Comparison of ENCODE assay signal across 30 cellular contexts in genomic region chr17:8946071-8946470, GRCh38. TPM values are rescaled to one million over a fixed set of nuclear protein-coding genes. Genes with fewer than 3 reads are reported as not detected.
A peak's percentile ranks its signal among the peaks of the same experiment; 100 is the strongest.
DNase-seq lines count a peak whose midpoint lies in the region; ATAC-seq, FAIRE-seq and TF ChIP-seq lines count a peak whose summit lies in the region.
"Had no signal": no experiment of that assay in that cellular context is flagged by ENCODE, and none has a peak within 500 bp of the region (broad histone marks: within the 10 kb centered on the region; RNA-seq: fewer than 3 reads in every experiment).

No MANE protein-coding gene starts in this region.

- H3K27me3 Mint-ChIP-seq in IgD-negative memory B cell (no peaks in the 10 kb centered on the region), memory B cell (no peaks in the 10 kb centered on the region)

- peak overlapping the region in 1 of 4 donors; percentile 14 for H3K4me3 Mint-ChIP-seq in IgD-negative memory B cell
- H3K4me3 Mint-ChIP-seq in memory B cell: no peak overlapping the region
- H3K4me3 Mint-ChIP-seq: neural progenitor cell had no signal

- DNase-seq in HepG2 (ENCODE audit: low spot score) (no peak), right lobe of liver (no peak), memory B cell (ENCODE audit: low spot score in 2 of 2) (no peak), A673 (ENCODE audit: low spot score) (no peak), kidney (no peak), NCI-H2196 (lab: John Stamatoyannopoulos, UW; ENCODE audit: unreplicated experiment) (no peak)
- DNase-seq: activated CD4-positive, alpha-beta T cell treated with anti-CD3 and anti-CD28 coated beads, Interleukin-2, amount 50 U/mL, for 4 hours; activated CD8-positive, alpha-beta memory T cell treated with anti-CD3 and anti-CD28 coated beads, Interleukin-2, amount 50 U/mL, for 4 hours; effector memory CD4-positive, alpha-beta T cell; hippocampal formation; KBM-7; left cardiac atrium; NCI-H1092; NCI-H1694 treated with DMSO at 0.1 percent for 48 hours; NCI-H2171; NCI-H510A treated with DMSO at 0.1 percent for 48 hours; RPMI8226; stimulated activated CD4-positive, alpha-beta T cell treated with anti-CD3 and anti-CD28 coated beads, Interleukin-1b, Interleukin-23, amount 100 ng/mL, for 48 hours; tibial artery had no signal

- TF ChIP-seq EP300 in HepG2 (IDR thresholded peaks at IDR 0.05; ENCODE audit: low read depth in 2 of 2, low read length in 2 of 2) (no peak), HepG2 (CRISPR knock-in tag; IDR thresholded peaks at IDR 0.05; ENCODE audit: borderline replicate concordance) (no peak)

- TF ChIP-seq CTCF in HepG2 (CRISPR knock-in tag; IDR thresholded peaks at IDR 0.05) (no peak), right lobe of liver (IDR thresholded peaks at IDR 0.05) (no peak), A673 (conservative IDR thresholded peaks at IDR 0.05; ENCODE audit: low read depth, low read length) (no peak), kidney (IDR thresholded peaks at IDR 0.05; ENCODE audit: borderline replicate concordance, extremely low read depth, insufficient read depth) (no peak)

- POLR2A ChIA-PET in HepG2 (lab: Yijun Ruan, JAX): no interaction called here
- POLR2A ChIA-PET in A673 (lab: Charles Lee; ENCODE audit: low non-redundant PET): no interaction called here

- no peak overlapping the region for H2AFZ ChIP-seq in HepG2 (ENCODE audit: low read length)
- H2AFZ ChIP-seq: neural progenitor cell had no signal

- H3K4me1 Mint-ChIP-seq in IgD-negative memory B cell: peaks cover 34 to 67% (median 55%) of the 10 kb centered on the region in 3 donors
- H3K4me1 Mint-ChIP-seq in memory B cell: peaks cover 48% of the 10 kb centered on the region

- in situ Hi-C loops in HepG2 (cut with HindIII; ENCODE audit: extremely low pct_ligation_motif_present, low pct_unique_long_range_greater_than_20kb): no loop called here

- H3K9me3 Mint-ChIP-seq in IgD-negative memory B cell: peaks cover 0 to 2% (median 0%) of the 10 kb centered on the region in 3 donors
- peaks cover 5% of the 10 kb centered on the region for H3K9me3 Mint-ChIP-seq in memory B cell

- no peaks in the 10 kb centered on the region for H4K20me1 ChIP-seq in HepG2 (ENCODE audit: insufficient read depth, low read length)

- no peaks in the 10 kb centered on the region for H3K9me3 ChIP-seq in HepG2 (ENCODE audit: low read length)
- no peaks in the 10 kb centered on the region for H3K9me3 ChIP-seq in right lobe of liver
- no peaks in the 10 kb centered on the region for H3K9me3 ChIP-seq in A673 (ENCODE audit: low read depth, low read length, poor library complexity, severe bottlenecking)
- peaks cover 0 to 5% of the 10 kb centered on the region in 2 donors for H3K9me3 ChIP-seq in kidney (ENCODE audit: control insufficient read depth in 1 of 2, low read length in 2 of 2)
- H3K9me3 ChIP-seq: right atrium auricular region, SJSA1, vagina had no signal

- peak overlapping the region in 2 of 3 donors; percentile 33 to 74 for H3K27ac Mint-ChIP-seq in IgD-negative memory B cell
- H3K27ac Mint-ChIP-seq in memory B cell: peak overlapping the region; percentile 56
- H3K27ac Mint-ChIP-seq: neural progenitor cell had no signal

- H3K27me3 ChIP-seq in HepG2 (ENCODE audit: control insufficient read depth in 1 of 2, insufficient read depth in 2 of 2, low read length in 2 of 2) (peaks cover 2 to 27% of the 10 kb centered on the region in 2 experiments; a peak in 4 of 5 replicates), right lobe of liver (no peaks in the 10 kb centered on the region), A673 (replicated peaks; ENCODE audit: insufficient read depth, low read depth, low read length, poor library complexity) (peaks cover 16% of the 10 kb centered on the region)
- H3K27me3 ChIP-seq: BLaER1 treated with 17β-estradiol and CSF1 and Interleukin-3, amounts not matched to agents 10 nM and 100 nM; right atrium auricular region; SJSA1; vagina had no signal

- no peak overlapping the region for H3K27ac ChIP-seq in HepG2 (ENCODE audit: extremely low read length, insufficient read depth, low read length)
- H3K27ac ChIP-seq in right lobe of liver: no peak overlapping the region
- H3K27ac ChIP-seq in A673 (ENCODE audit: low read depth, low read length, poor library complexity, severe bottlenecking): no peak overlapping the region
- H3K27ac ChIP-seq in kidney (ENCODE audit: low read depth in 2 of 2, low read length in 2 of 2): no peak overlapping the region
- H3K27ac ChIP-seq: neural progenitor cell, right atrium auricular region, SJSA1, tibial artery, vagina had no signal

- BruUV-seq in HepG2 (replicated peaks; lab: Mats Ljungman, UMichigan): no TSS peak
- no TSS peak for BruUV-seq in A673 (replicated peaks; lab: Mats Ljungman, UMichigan)

- no peak for TF ChIP-seq POLR2A in HepG2 (IDR thresholded peaks at IDR 0.05; ENCODE audit: insufficient read depth in 1 of 2, low read depth in 2 of 2, low read length in 2 of 2)
- TF ChIP-seq POLR2A in right lobe of liver (IDR thresholded peaks at IDR 0.05): no peak

- no peak for ATAC-seq in HepG2
- no peak for ATAC-seq in right lobe of liver
- no peak for ATAC-seq in memory B cell (ENCODE audit: low read depth)
- ATAC-seq: left cardiac atrium had no signal

- H3K9ac ChIP-seq in HepG2 (ENCODE audit: insufficient read depth, low read depth, low read length): no peak overlapping the region
- no peak overlapping the region for H3K9ac ChIP-seq in kidney (ENCODE audit: low read length in 2 of 2)
- H3K9ac ChIP-seq: neural progenitor cell had no signal

- FAIRE-seq in HepG2 (lab: Jason Lieb, UNC) (no peak), kidney (lab: Jason Lieb, UNC) (no peak)
- FAIRE-seq: GM18507, H1 had no signal

- H3K4me2 ChIP-seq in HepG2 (ENCODE audit: low read depth, low read length): no peak overlapping the region
- H3K4me2 ChIP-seq: neural progenitor cell had no signal

- intact Hi-C loops in HepG2 (cut with micrococcal nuclease; ENCODE audit: unreplicated experiment): no loop called here
- intact Hi-C loops in right lobe of liver (cut with DNase I): no loop called here
- intact Hi-C loops in A673 (cut with micrococcal nuclease; ENCODE audit: unreplicated experiment): no loop called here
- intact Hi-C loops in kidney (cut with DNase I): no loop called here

- H3K4me1 ChIP-seq in HepG2 (ENCODE audit: insufficient read depth, low read length): no peaks in the 10 kb centered on the region
- H3K4me1 ChIP-seq in right lobe of liver: no peaks in the 10 kb centered on the region
- no peaks in the 10 kb centered on the region for H3K4me1 ChIP-seq in A673 (ENCODE audit: insufficient read depth, low read length, poor library complexity, severe bottlenecking)
- H3K4me1 ChIP-seq in kidney (ENCODE audit: control insufficient read depth in 1 of 2, insufficient read depth in 1 of 2, low read depth in 1 of 2, low read length in 2 of 2): no peaks in the 10 kb centered on the region
- H3K4me1 ChIP-seq: neural progenitor cell, right atrium auricular region, tibial artery, vagina had no signal

- CTCF ChIA-PET in HepG2 (lab: Yijun Ruan, JAX; ENCODE audit: low intra/inter-chr PET ratio, low total read pairs): no interaction called here
- CTCF ChIA-PET in A673 (lab: Charles Lee): no interaction called here

- WGBS in HepG2 (ENCODE audit: low lambda C conversion rate): 2% methylated on average over 8 of the region's 8 CpGs
- WGBS in right lobe of liver (ENCODE audit: insufficient coverage, low coverage, low lambda C conversion rate, missing lambda C conversion rate): 64% methylated on average over 6 of the region's 8 CpGs

- peaks cover 17% of the 10 kb centered on the region for H3K36me3 Mint-ChIP-seq in IgD-negative memory B cell
- peaks cover 36% of the 10 kb centered on the region for H3K36me3 Mint-ChIP-seq in memory B cell
- H3K36me3 Mint-ChIP-seq: neural progenitor cell had no signal

- H3K36me3 ChIP-seq in HepG2 (replicated peaks in 1 of 2; ENCODE audit: control insufficient read depth in 1 of 2, insufficient read depth in 2 of 2, low read length in 2 of 2): no peaks in the 10 kb centered on the region
- H3K36me3 ChIP-seq in right lobe of liver: no peaks in the 10 kb centered on the region
- no peaks in the 10 kb centered on the region for H3K36me3 ChIP-seq in A673 (ENCODE audit: insufficient read depth, low read length, poor library complexity, severe bottlenecking)
- no peaks in the 10 kb centered on the region for H3K36me3 ChIP-seq in kidney (ENCODE audit: control insufficient read depth in 1 of 2, insufficient read depth in 2 of 2, low read length in 2 of 2)
- H3K36me3 ChIP-seq: neural progenitor cell, right atrium auricular region, SJSA1, tibial artery, vagina had no signal

- no peak overlapping the region for H3K4me3 ChIP-seq in HepG2 (replicated peaks in 1 of 3; ENCODE audit: insufficient read depth in 1 of 3, low read depth in 2 of 3, low read length in 3 of 3)
- H3K4me3 ChIP-seq in right lobe of liver: no peak overlapping the region
- no peak overlapping the region for H3K4me3 ChIP-seq in A673 (ENCODE audit: low read depth, low read length, poor library complexity, severe bottlenecking)
- no peak overlapping the region for H3K4me3 ChIP-seq in kidney (ENCODE audit: low read length in 2 of 2)
- H3K4me3 ChIP-seq: BLaER1 treated with 17β-estradiol and CSF1 and Interleukin-3, amounts not matched to agents 10 nM and 100 nM; coronary artery; neural progenitor cell; right atrium auricular region; SJSA1; tibial artery; vagina had no signal

- no peak for TF ChIP-seq RAD21 in HepG2 (CRISPR knock-in tag; IDR thresholded peaks at IDR 0.05)

- H3K79me2 ChIP-seq in HepG2 (ENCODE audit: insufficient read depth, low read length): no peaks in the 10 kb centered on the region

RNA-seq across cellular contexts. Expression of gene PIK3R5, which starts 19.4 kb away (rescaled TPM):
- total RNA-seq in HepG2 (2016; rRNA removed; fragmentation: Illumina TruSeq; extraction: Trizol): not detected in 2 replicates
- total RNA-seq in HepG2 (2016; cell fraction: cytosol; rRNA removed; fragmentation: Illumina TruSeq; extraction: Trizol; ENCODE audit: low read depth): not detected in 2 replicates
- total RNA-seq in HepG2 (2016; cell fraction: insoluble cytoplasmic fraction; rRNA removed; fragmentation: Illumina TruSeq; extraction: Trizol): not detected in 2 replicates
- not detected in 2 replicates for total RNA-seq in HepG2 (2016; cell fraction: membrane; rRNA removed; fragmentation: Illumina TruSeq; extraction: Trizol)
- not detected in 2 replicates for total RNA-seq in HepG2 (2016; cell fraction: nucleus; rRNA removed; fragmentation: Illumina TruSeq; extraction: Trizol)
- not detected in 2 replicates for polyA plus RNA-seq in HepG2 (2011; rRNA removed)
- not detected in 2 replicates for polyA plus RNA-seq in HepG2 (2011; cell fraction: cytosol; rRNA removed)
- 0.09 TPM in 1 of 2 replicates, not detected in the other for polyA plus RNA-seq in HepG2 (2011; cell fraction: nucleus; rRNA removed)
- not detected in 2 replicates for polyA plus RNA-seq in HepG2 (2012)
- not detected in 2 replicates for polyA plus RNA-seq in HepG2 (2016; cell fraction: cytosol; fragmentation: Illumina TruSeq; extraction: Trizol; ENCODE audit: low read depth)
- not detected in 2 replicates for polyA plus RNA-seq in HepG2 (2016; cell fraction: insoluble cytoplasmic fraction; fragmentation: Illumina TruSeq; extraction: Trizol; ENCODE audit: low read depth)
- polyA plus RNA-seq in HepG2 (2016; cell fraction: membrane; fragmentation: Illumina TruSeq; extraction: Trizol; ENCODE audit: low read depth): not detected in 2 replicates
- not detected in 2 replicates for polyA plus RNA-seq in HepG2 (2016; cell fraction: nucleus; fragmentation: Illumina TruSeq; extraction: Trizol; ENCODE audit: insufficient read depth, low read depth)
- 0.19 TPM in 1 of 2 replicates, not detected in the other for polyA minus RNA-seq in HepG2 (2011; rRNA and poly(A)+ RNA removed; ENCODE audit: low replicate concordance)
- not detected in 2 replicates for polyA minus RNA-seq in HepG2 (2011; cell fraction: cytosol; rRNA and poly(A)+ RNA removed)
- polyA minus RNA-seq in HepG2 (2011; cell fraction: nucleus; rRNA and poly(A)+ RNA removed): not detected in 2 replicates
- total RNA-seq in right lobe of liver: 1 to 10 TPM; 3.7 to 6.5 (median 5.0) TPM
- polyA plus RNA-seq in IgD-negative memory B cell: 30.7 TPM
- total RNA-seq in A673 (2021): 0.09 and 0.24 TPM in 2 replicates
- total RNA-seq in kidney: 19.1 TPM
- polyA plus RNA-seq in kidney (ENCODE audit: insufficient read depth, low read depth, low replicate concordance): 0.45 TPM
- total RNA-seq: lung microvascular endothelial cell, M059J, SJSA1 had no signal
